ENCODE assay signal across 21 cellular contexts in genomic region chr6:72677740-72678139, GRCh38. TPM values are rescaled to one million over a fixed set of nuclear protein-coding genes. Genes with fewer than 3 reads are reported as not detected.
DNase-seq lines count a peak whose midpoint lies in the region; TF ChIP-seq lines count a peak whose summit lies in the region.
"Had no signal": no experiment of that assay in that cellular context is flagged by ENCODE, and none has a peak within 500 bp of the region (broad histone marks: within the 10 kb centered on the region; RNA-seq: fewer than 3 reads in every experiment).

No MANE protein-coding gene starts in this region.

- no peak overlapping the region for H3K4ac ChIP-seq in mesendoderm (ENCODE audit: low read depth, low read length)

- H3K4me1 ChIP-seq in SK-N-SH (ENCODE audit: control insufficient read depth in 1 of 2, insufficient read depth in 2 of 2, low read depth in 1 of 2, low read length in 1 of 2) (peaks cover 11 to 20% of the 10 kb centered on the region in 2 experiments; a peak in 3 of 4 replicates), mesendoderm (ENCODE audit: control insufficient read depth, low read depth, low read length) (peaks cover 3% of the 10 kb centered on the region)
- H3K4me1 ChIP-seq: HAP-1 had no signal

- CTCF ChIA-PET in SK-N-SH (lab: Yijun Ruan, JAX) = interaction anchor here (1.0 kb wide), 1 partner anchor 53 kb away, joined by 3 read pairs; no protein-coding TSS in a partner anchor

- POLR2A ChIA-PET in SK-N-SH (lab: Yijun Ruan, JAX) = no interaction called here

- H3K27me3 ChIP-seq in SK-N-SH (ENCODE audit: insufficient read depth) (no peaks in the 10 kb centered on the region), mesendoderm (ENCODE audit: insufficient read depth, low read length, poor library complexity) (no peaks in the 10 kb centered on the region)
- H3K27me3 ChIP-seq: BE2C; BLaER1 treated with 17β-estradiol and CSF1 and Interleukin-3, amounts not matched to agents 10 nM and 100 nM had no signal

- no peak overlapping the region for H3K56ac ChIP-seq in mesendoderm (ENCODE audit: low read length)

- no peak overlapping the region for H4K5ac ChIP-seq in mesendoderm (ENCODE audit: low read length)

- H3K4me3 ChIP-seq in SK-N-SH (ENCODE audit: low read depth in 2 of 2, low read length in 1 of 2) (no peak overlapping the region), mesendoderm (ENCODE audit: low read length) (no peak overlapping the region)
- H3K4me3 ChIP-seq: BLaER1 treated with 17β-estradiol and CSF1 and Interleukin-3, amounts not matched to agents 10 nM and 100 nM; HAP-1 had no signal

- H3K79me2 ChIP-seq in SK-N-SH (ENCODE audit: insufficient read depth) = peaks cover 64% of the 10 kb centered on the region
- no peaks in the 10 kb centered on the region for H3K79me2 ChIP-seq in mesendoderm (ENCODE audit: control insufficient read depth, insufficient read depth, low read length)

- H4K8ac ChIP-seq in mesendoderm (ENCODE audit: low read depth, low read length) = no peak overlapping the region

- WGBS in SK-N-SH (ENCODE audit: low lambda C conversion rate) = 30% methylated on average over 1 of the region's 1 CpG
- WGBS in mesendoderm (ENCODE audit: extremely low coverage, insufficient coverage, low lambda C conversion rate) = no CpG with 5 or more reads among the region's 1 CpG

- H3K9ac ChIP-seq in SK-N-SH = no peak overlapping the region
- H3K9ac ChIP-seq in mesendoderm (ENCODE audit: low read length) = no peak overlapping the region
- H3K9ac ChIP-seq: BLaER1 treated with 17β-estradiol and CSF1 and Interleukin-3, amounts not matched to agents 10 nM and 100 nM had no signal

- H3K23ac ChIP-seq in mesendoderm (ENCODE audit: low read length) = no peak overlapping the region

- H3K27ac ChIP-seq in SK-N-SH (ENCODE audit: low read depth in 2 of 2, low read length in 1 of 2) (peak overlapping the region in 1 of 2 experiments; percentile 72; a peak in 2 of 4 replicates), mesendoderm (ENCODE audit: low read depth, low read length) (no peak overlapping the region)
- H3K27ac ChIP-seq: 22Rv1; BLaER1 treated with 17β-estradiol and CSF1 and Interleukin-3, amounts not matched to agents 10 nM and 100 nM had no signal

- no peaks in the 10 kb centered on the region for H4K20me1 ChIP-seq in SK-N-SH (ENCODE audit: insufficient read depth)

- H2AFZ ChIP-seq in SK-N-SH (ENCODE audit: low read depth) = no peak overlapping the region

- H3F3A ChIP-seq in SK-N-SH (replicated peaks; ENCODE audit: insufficient read depth) = no peaks in the 10 kb centered on the region

- H3K79me1 ChIP-seq in mesendoderm (ENCODE audit: low read length) = no peaks in the 10 kb centered on the region

- peak; percentile 61 for DNase-seq in NCI-H2227 treated with DMSO at 0.1 percent for 48 hours (lab: John Stamatoyannopoulos, UW)
- no peak for DNase-seq in NCI-H2227 (lab: John Stamatoyannopoulos, UW; ENCODE audit: unreplicated experiment)
- peak; percentile 35 for DNase-seq in SK-N-SH
- peak; percentile 29 for DNase-seq in fibroblast of peridontal ligament (ENCODE audit: extremely low read depth)
- DNase-seq in DMS153 treated with DMSO at 0.1 percent for 48 hours (lab: John Stamatoyannopoulos, UW; ENCODE audit: unreplicated experiment) = no peak
- no peak for DNase-seq in mesendoderm
- DNase-seq in NCI-H1092 treated with DMSO at 0.1 percent for 48 hours (lab: John Stamatoyannopoulos, UW) = no peak
- DNase-seq: AML-193; BE2C; CD4-positive, alpha-beta T cell; CD8-positive, alpha-beta memory T cell; DMS 273 treated with DMSO at 0.1 percent for 48 hours; DMS53; DMS79 treated with DMSO at 0.1 percent for 48 hours; GF-D8; GOT3; HFFc6 had no signal

- H3K36me3 ChIP-seq in SK-N-SH (replicated peaks in 1 of 2; ENCODE audit: control insufficient read depth in 1 of 2, insufficient read depth in 2 of 2, low read length in 1 of 2) = no peaks in the 10 kb centered on the region
- no peaks in the 10 kb centered on the region for H3K36me3 ChIP-seq in mesendoderm (ENCODE audit: control insufficient read depth, insufficient read depth, low read length)
- H3K36me3 ChIP-seq: BE2C, HAP-1 had no signal

- TF ChIP-seq CTCF in SK-N-SH (IDR thresholded peaks at IDR 0.05) = no peak

- H3K9me2 ChIP-seq in SK-N-SH = no peaks in the 10 kb centered on the region

- H2BK15ac ChIP-seq in mesendoderm (replicated peaks; ENCODE audit: low read depth) = no peak overlapping the region

- no peaks in the 10 kb centered on the region for H3K9me3 ChIP-seq in SK-N-SH
- H3K9me3 ChIP-seq: BE2C, HAP-1 had no signal

- no peak for TF ChIP-seq RAD21 in SK-N-SH (IDR thresholded peaks at IDR 0.05; ENCODE audit: low read length)

- H2BK5ac ChIP-seq in mesendoderm (ENCODE audit: low read length) = no peak overlapping the region

- H2AK5ac ChIP-seq in mesendoderm (ENCODE audit: low read length) = no peak overlapping the region

- H3K4me2 ChIP-seq in SK-N-SH = no peak overlapping the region
- no peak overlapping the region for H3K4me2 ChIP-seq in mesendoderm (ENCODE audit: low read length)
- H3K4me2 ChIP-seq: BLaER1 treated with 17β-estradiol and CSF1 and Interleukin-3, amounts not matched to agents 10 nM and 100 nM had no signal

- H3K18ac ChIP-seq in mesendoderm (ENCODE audit: low read length) = no peak overlapping the region

- no peak overlapping the region for H2BK120ac ChIP-seq in mesendoderm (ENCODE audit: low read depth, low read length)

- peak in 1 of 2 experiments; percentile 86; a peak in 2 of 4 replicates for TF ChIP-seq EP300 in SK-N-SH (IDR thresholded peaks at IDR 0.05; ENCODE audit: borderline replicate concordance in 1 of 2, low read depth in 1 of 2, low read length in 1 of 2)

TF ChIP-seq in SK-N-SH, 30 proteins besides CTCF, POLR2A, EP300 and RAD21:
- no peak for TF ChIP-seq JUND (IDR thresholded peaks at IDR 0.05)
- TF ChIP-seq CHD2 (IDR thresholded peaks at IDR 0.05; ENCODE audit: low read length, partially characterized antibody) = peak; percentile 40
- TF ChIP-seq FOXM1 (IDR thresholded peaks at IDR 0.05; ENCODE audit: low read depth) = no peak
- TF ChIP-seq RCOR1 (IDR thresholded peaks at IDR 0.05; ENCODE audit: low read length) = peak; percentile 79; the same call in 1 of the 2 replicates
- peak; percentile 86 for TF ChIP-seq GATA2 (CRISPR knock-in tag; IDR thresholded peaks at IDR 0.05)
- TF ChIP-seq PBX3 (IDR thresholded peaks at IDR 0.05) = peak; percentile 28; the same call in 1 of the 2 replicates
- TF ChIP-seq SIN3A (IDR thresholded peaks at IDR 0.05; ENCODE audit: borderline replicate concordance, low read depth, low read length) = no peak
- peak; percentile 75 for TF ChIP-seq TCF12 (IDR thresholded peaks at IDR 0.05)
- TF ChIP-seq POLR2AphosphoS5 (IDR thresholded peaks at IDR 0.05; ENCODE audit: low read depth, low read length) = peak; percentile 36; the same call in 1 of the 2 replicates
- TF ChIP-seq EZH2phosphoT487 (IDR thresholded peaks at IDR 0.05; ENCODE audit: borderline replicate concordance, low read depth) = no peak

RNA-seq across cellular contexts. Expression of gene KCNQ5, which starts 55.9 kb away (rescaled TPM):
- 3.2 and 3.7 TPM in 2 replicates for polyA plus RNA-seq in SK-N-SH (2012; rRNA removed)
- polyA plus RNA-seq in SK-N-SH (2012; cell fraction: cytosol; rRNA removed) = 4.2 TPM in 2 replicates
- 3.7 and 4.7 TPM in 2 replicates for polyA plus RNA-seq in SK-N-SH (2012; cell fraction: nucleus; rRNA removed)
- 0.45 TPM for polyA plus RNA-seq in mesendoderm (2013, experiment 1 of 2)
- polyA plus RNA-seq in mesendoderm (2013, experiment 2 of 2) = 0.57 TPM
- polyA plus RNA-seq: CD14-positive monocyte had no signal

Comparison
In these comparisons a context has a peak if more than half of its experiments do, and no peak if none do; other contexts are left out.
1. DNase-seq: peak in NCI-H2227 treated with DMSO at 0.1 percent for 48 hours (single experiment), SK-N-SH (single experiment) and fibroblast of peridontal ligament (single experiment); none in NCI-H2227 (single experiment), DMS153 treated with DMSO at 0.1 percent for 48 hours (single experiment), mesendoderm (single experiment) and NCI-H1092 treated with DMSO at 0.1 percent for 48 hours (single experiment).